Comparison of ENCODE assay signal across 18 cellular contexts in genomic region chr4:119667802-119668201, GRCh38.
"Had no signal": no experiment of that assay in that cellular context is flagged by ENCODE, and none has a peak within 500 bp of the region (broad histone marks: within the 10 kb centered on the region; RNA-seq: fewer than 3 reads in every experiment).

No MANE protein-coding gene starts in this region.

- ATAC-seq: activated CD4-positive, CD25-positive, alpha-beta regulatory T cell treated with anti-CD3 and anti-CD28 coated beads, Interleukin-2, amount 50 U/mL, for 24 hours; gastrocnemius medialis; right cardiac atrium; stimulated activated naive B cell treated with anti-CD40 and anti-IgM and Interleukin-4, amounts not matched to agents 10 μg/mL and 1 μg/mL and 100 μg/mL, for 72 hours had no signal

- H3K9me3 Mint-ChIP-seq: activated naive CD4-positive, alpha-beta T cell treated with anti-CD3 and anti-CD28 coated beads, Interleukin-2, amount 50 U/mL, for 24 hours; naive B cell had no signal

- H3K27ac ChIP-seq: colonic mucosa, gastrocnemius medialis, neutrophil, spleen had no signal

- H3K9me3 ChIP-seq: colonic mucosa, gastrocnemius medialis, neutrophil, spleen, transverse colon had no signal

- H3K36me3 Mint-ChIP-seq: activated naive CD4-positive, alpha-beta T cell treated with anti-CD3 and anti-CD28 coated beads, Interleukin-2, amount 50 U/mL, for 24 hours; naive B cell; stimulated activated naive B cell treated with anti-CD40 and anti-IgM and Interleukin-4, amounts not matched to agents 10 μg/mL and 1 μg/mL and 100 μg/mL, for 72 hours had no signal

- H3K27ac Mint-ChIP-seq: activated naive CD4-positive, alpha-beta T cell treated with anti-CD3 and anti-CD28 coated beads, Interleukin-2, amount 50 U/mL, for 24 hours; naive B cell; stimulated activated naive B cell treated with anti-CD40 and anti-IgM and Interleukin-4, amounts not matched to agents 10 μg/mL and 1 μg/mL and 100 μg/mL, for 72 hours had no signal

- DNase-seq: activated effector memory CD4-positive, alpha-beta T cell treated with Interleukin-2 at 50 U/mL for 16 hours; activated T-cell treated with anti-CD3 and anti-CD28 coated beads, Interleukin-2, amount 50 U/mL, for 1 hour; caudate nucleus; colonic mucosa; gastrocnemius medialis; midbrain; naive B cell; posterior cingulate gyrus; right cardiac atrium; spleen; stimulated activated CD4-positive, alpha-beta T cell treated with anti-CD3 and anti-CD28 coated beads, Interleukin-1b, Interleukin-23, amount 100 ng/mL, for 48 hours; stimulated activated naive B cell treated with anti-CD40 and anti-IgM and Interleukin-4, amounts not matched to agents 10 μg/mL and 1 μg/mL and 100 μg/mL, for 72 hours; substantia nigra; T-helper 2 cell; transverse colon had no signal

- H3K4me3 ChIP-seq: colonic mucosa, gastrocnemius medialis, spleen, transverse colon had no signal

- H3K27me3 ChIP-seq: colonic mucosa, gastrocnemius medialis, neutrophil, spleen, transverse colon had no signal

- H3K4me1 Mint-ChIP-seq: activated naive CD4-positive, alpha-beta T cell treated with anti-CD3 and anti-CD28 coated beads, Interleukin-2, amount 50 U/mL, for 24 hours; naive B cell; stimulated activated naive B cell treated with anti-CD40 and anti-IgM and Interleukin-4, amounts not matched to agents 10 μg/mL and 1 μg/mL and 100 μg/mL, for 72 hours had no signal

- H3K4me3 Mint-ChIP-seq: activated naive CD4-positive, alpha-beta T cell treated with anti-CD3 and anti-CD28 coated beads, Interleukin-2, amount 50 U/mL, for 24 hours; naive B cell; stimulated activated naive B cell treated with anti-CD40 and anti-IgM and Interleukin-4, amounts not matched to agents 10 μg/mL and 1 μg/mL and 100 μg/mL, for 72 hours had no signal

- H3K4me1 ChIP-seq: colonic mucosa, gastrocnemius medialis, spleen had no signal

- H3K36me3 ChIP-seq: colonic mucosa, gastrocnemius medialis, neutrophil, spleen, transverse colon had no signal
